In genomic region chr2:235489897-235490296, GRCh38 we compare ENCODE assay signal across 34 cellular contexts.
"Had no signal": no experiment of that assay in that cellular context is flagged by ENCODE, and none has a peak within 500 bp of the region (broad histone marks: within the 10 kb centered on the region; RNA-seq: fewer than 3 reads in every experiment).

No MANE protein-coding gene starts in this region.

- H3K9me3 ChIP-seq: MG63 had no signal

- DNase-seq: Karpas-422, Kasumi-1, MG63, MM.1S, MV-4-11, NCI-H1048, NCI-H1092, NCI-H1092 treated with DMSO at 0.1 percent for 48 hours, NCI-H1105, NCI-H1105 treated with DMSO at 0.1 percent for 48 hours, NCI-H1417, NCI-H1417 treated with DMSO at 0.1 percent for 48 hours, NCI-H1436, NCI-H1436 treated with DMSO at 0.1 percent for 48 hours, NCI-H146, NCI-H1694, NCI-H1694 treated with DMSO at 0.1 percent for 48 hours, NCI-H187, NCI-H187 treated with DMSO at 0.1 percent for 48 hours, NCI-H1930, NCI-H2029, NCI-H2029 treated with DMSO at 0.1 percent for 48 hours, NCI-H2081, NCI-H2081 treated with DMSO at 0.1 percent for 48 hours, NCI-H2107, NCI-H2171, NCI-H2171 treated with DMSO at 0.1 percent for 48 hours, NCI-H2227 treated with DMSO at 0.1 percent for 48 hours, NCI-H226, NCI-H345, NCI-H446, NCI-H446 treated with DMSO at 0.1 percent for 48 hours, NCI-H510A had no signal

- H3K27me3 ChIP-seq: MG63 had no signal

- H3K9ac ChIP-seq: KMS-11 had no signal

- H3K4me3 ChIP-seq: MG63 had no signal

- H3K36me3 ChIP-seq: MG63 had no signal

- H3K4me2 ChIP-seq: KMS-11 had no signal

- H3K27ac ChIP-seq: KMS-11 had no signal
